8 cellular contexts compared by ENCODE assay signal in the genomic region with DNA sequence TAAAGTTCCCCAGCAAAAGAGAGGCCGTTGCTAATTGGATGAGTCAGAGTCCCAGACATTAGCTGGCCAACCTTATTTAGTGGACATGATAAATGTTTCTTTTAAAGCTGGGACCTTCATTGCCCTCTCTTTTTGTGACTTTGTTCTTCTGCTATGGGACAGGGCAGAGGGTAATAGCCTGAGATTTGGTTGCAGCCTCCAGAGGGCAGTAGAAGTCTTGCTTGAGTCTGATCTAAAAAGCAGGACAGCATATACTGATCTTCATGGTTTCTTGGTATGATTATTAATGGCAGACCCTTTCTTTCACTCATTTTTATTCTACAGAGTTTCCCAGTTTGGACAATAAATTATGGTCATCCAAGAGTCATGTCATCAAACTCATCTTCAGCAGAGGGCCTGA. TPM values are rescaled to one million over a fixed set of nuclear protein-coding genes. Genes with fewer than 3 reads are reported as not detected.
DNase-seq lines count a peak whose midpoint lies in the region; ATAC-seq and TF ChIP-seq lines count a peak whose summit lies in the region.

No MANE protein-coding gene starts in this region.

- H3K27ac ChIP-seq in Panc1 (ENCODE audit: low read length) = no peak overlapping the region

- no TSS peak for BruUV-seq in Panc1 (replicated peaks; lab: Mats Ljungman, UMichigan)

- ATAC-seq in Panc1 = no peak
- ATAC-seq in GM21423 (IDR thresholded peaks at IDR 0.05; ENCODE audit: unreplicated experiment) = no peak

- H3K36me3 ChIP-seq in Panc1 (ENCODE audit: control insufficient read depth, insufficient read depth, low read length) = no peaks in the 10 kb centered on the region

- DNase-seq in AG09309 (ENCODE audit: low read depth) (no peak), G401 (ENCODE audit: low spot score) (peak; percentile 4), Panc1 (ENCODE audit: low read depth, low spot score) (no peak), fibroblast of villous mesenchyme (ENCODE audit: low read depth) (peak; percentile 25), glomerular visceral epithelial cell (ENCODE audit: extremely low spot score) (no peak)
- DNase-seq in activated CD4-positive, CD25-positive, alpha-beta regulatory T cell treated with anti-CD3 and anti-CD28 coated beads, Interleukin-2, amount 50 U/mL, for 72 hours = no peak
- no peak for DNase-seq in activated T-cell treated with anti-CD3 and anti-CD28 coated beads, Interleukin-2, amount 50 U/mL, for 48 hours

- H3K4me3 ChIP-seq in AG09309 (ENCODE audit: control insufficient read depth, low read depth, low read length) (no peak overlapping the region), Panc1 (ENCODE audit: low read depth in 2 of 2, low read length in 2 of 2) (no peak overlapping the region), fibroblast of villous mesenchyme (ENCODE audit: low read depth, low read length) (no peak overlapping the region)

- POLR2A ChIA-PET in Panc1 (lab: Charles Lee) = no interaction called here

- peak; percentile 32 for TF ChIP-seq CTCF in AG09309 (IDR thresholded peaks at IDR 0.05; ENCODE audit: control insufficient read depth, insufficient read depth, low read depth, low read length, missing control alignments)
- peak; percentile 39; the same call in 1 of the 2 replicates for TF ChIP-seq CTCF in Panc1 (IDR thresholded peaks at IDR 0.05)
- peak; percentile 36 for TF ChIP-seq CTCF in fibroblast of villous mesenchyme (IDR thresholded peaks at IDR 0.05; ENCODE audit: insufficient read depth, low read depth, low read length)

- no peaks in the 10 kb centered on the region for H3K27me3 ChIP-seq in Panc1 (ENCODE audit: control insufficient read depth, insufficient read depth, low read length)

- H3K4me1 ChIP-seq in Panc1 (ENCODE audit: control insufficient read depth, insufficient read depth, low read length) = no peaks in the 10 kb centered on the region

- no peaks in the 10 kb centered on the region for H3K9me3 ChIP-seq in Panc1 (ENCODE audit: control insufficient read depth, insufficient read depth, low read depth, low read length)

- intact Hi-C loops in Panc1 (cut with micrococcal nuclease; ENCODE audit: unreplicated experiment) = loop anchor here (5.0 to 10.0 kb wide), 2 partner anchors 95 to 382 kb away; a partner anchor contains a TSS

- CTCF ChIA-PET in Panc1 (lab: Charles Lee) = interaction anchor here (0.7 kb wide), 1 partner anchor 96 kb away, joined by 8 read pairs; no protein-coding TSS in a partner anchor

- in situ Hi-C loops in G401 (cut with HindIII; ENCODE audit: low sequenced_read_pairs) = loop anchor here (25.0 kb wide), 1 partner anchor 218 kb away; no protein-coding TSS in a partner anchor
- in situ Hi-C loops in Panc1 (cut with HindIII; ENCODE audit: low pct_unique_long_range_greater_than_20kb, low sequenced_read_pairs) = no loop called here

RNA-seq across cellular contexts. Expression of a gene that starts 25.1 kb away (rescaled TPM):
- total RNA-seq in G401 (2014; rRNA removed; shearing (Covaris generic)) = 3.2 and 6.8 TPM in 2 replicates
- total RNA-seq in Panc1 (2021; ENCODE audit: unreplicated experiment) = not detected
- 0.28 TPM for polyA plus RNA-seq in Panc1 (2012; ENCODE audit: insufficient read length)
- 5.8 and 6.0 TPM in 2 replicates for total RNA-seq in fibroblast of villous mesenchyme

RNA-seq across cellular contexts. Expression of a gene that starts 52.5 kb away (rescaled TPM):
- total RNA-seq in G401 (2014; rRNA removed; shearing (Covaris generic)) = 6.9 and 7.4 TPM in 2 replicates
- 11.9 TPM for total RNA-seq in Panc1 (2021; ENCODE audit: unreplicated experiment)
- polyA plus RNA-seq in Panc1 (2012; ENCODE audit: insufficient read length) = 2.0 TPM
- total RNA-seq in fibroblast of villous mesenchyme = 9.0 and 9.5 TPM in 2 replicates

RNA-seq across cellular contexts. Expression of a gene that starts 54.8 kb away (rescaled TPM):
- total RNA-seq in G401 (2014; rRNA removed; shearing (Covaris generic)) = 1.1 and 6.3 TPM in 2 replicates
- total RNA-seq in Panc1 (2021; ENCODE audit: unreplicated experiment) (not detected), fibroblast of villous mesenchyme (2.9 and 3.0 TPM in 2 replicates)
- not detected for polyA plus RNA-seq in Panc1 (2012; ENCODE audit: insufficient read length)

Comparison
In these comparisons a context has a peak if more than half of its experiments do, and no peak if none do; other contexts are left out.
1. DNase-seq: peak in G401 (single experiment) and fibroblast of villous mesenchyme (single experiment); none in AG09309 (single experiment), Panc1 (single experiment), glomerular visceral epithelial cell (single experiment), activated CD4-positive, CD25-positive, alpha-beta regulatory T cell treated with anti-CD3 and anti-CD28 coated beads, Interleukin-2, amount 50 U/mL, for 72 hours (single experiment) and activated T-cell treated with anti-CD3 and anti-CD28 coated beads, Interleukin-2, amount 50 U/mL, for 48 hours (0 of 2).
2. Peak in every context shown above with its lines, with median percentiles within 50 percentile points of each other: CTCF ChIP-seq.